Comparison of ENCODE assay signal across 1 cellular context in genomic region chr11:73383249-73384126, GRCh38.
TF ChIP-seq lines count a peak whose summit lies in the region.

No MANE protein-coding gene starts in this region.

TF ChIP-seq in SK-N-SH treated with all-trans-retinoic acid at 6 μM for 48 hours, 23 proteins besides CTCF, POLR2A, EP300 and RAD21 (continued from another document):
- no peak for TF ChIP-seq CREB5 (CRISPR knock-in tag; IDR thresholded peaks at IDR 0.05; ENCODE audit: low read depth)
- TF ChIP-seq ESRRG (CRISPR knock-in tag; IDR thresholded peaks at IDR 0.05): no peak
- TF ChIP-seq CSRNP3 (CRISPR knock-in tag; IDR thresholded peaks at IDR 0.05): no peak
- TF ChIP-seq OSR1 (CRISPR knock-in tag; IDR thresholded peaks at IDR 0.05): no peak
- TF ChIP-seq GLIS3 (CRISPR knock-in tag; IDR thresholded peaks at IDR 0.05): no peak
- TF ChIP-seq PATZ1 (CRISPR knock-in tag; IDR thresholded peaks at IDR 0.05; ENCODE audit: borderline replicate concordance): no peak
